In the genomic region with DNA sequence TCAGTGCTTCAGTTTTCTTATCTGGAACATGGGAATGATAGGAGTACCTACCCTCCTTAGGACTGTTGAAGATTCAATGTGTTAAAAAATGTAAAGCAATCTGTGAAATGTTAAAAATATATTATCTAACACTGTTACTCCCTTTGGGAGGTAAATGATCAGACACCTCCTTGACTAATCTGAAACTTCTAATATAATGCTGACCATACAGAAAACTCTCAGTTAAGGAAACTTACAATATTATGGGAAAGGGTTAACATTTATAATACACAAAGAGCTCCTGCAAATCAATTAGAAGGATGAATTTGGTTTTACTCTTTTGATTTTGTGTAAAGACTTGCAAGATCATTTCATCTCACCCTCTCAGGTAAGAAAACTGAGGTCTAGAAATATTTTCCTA, we compare ENCODE assay signal across 18 cellular contexts. TPM values are rescaled to one million over a fixed set of nuclear protein-coding genes. Genes with fewer than 3 reads are reported as not detected.
DNase-seq lines count a peak whose midpoint lies in the region; ATAC-seq, FAIRE-seq and TF ChIP-seq lines count a peak whose summit lies in the region.
"Had no signal": no experiment of that assay in that cellular context is flagged by ENCODE, and none has a peak within 500 bp of the region (broad histone marks: within the 10 kb centered on the region; RNA-seq: fewer than 3 reads in every experiment).

No MANE protein-coding gene starts in this region.

- H3K79me2 ChIP-seq in HepG2 (ENCODE audit: insufficient read depth, low read length): peaks cover 4% of the 10 kb centered on the region

- no peak overlapping the region for H2AFZ ChIP-seq in HepG2 (ENCODE audit: low read length)

- BruUV-seq in HepG2 (replicated peaks; lab: Mats Ljungman, UMichigan): no TSS peak

- ATAC-seq in HepG2 (no peak), psoas muscle (no peak), HG03521 (IDR thresholded peaks at IDR 0.05; ENCODE audit: unreplicated experiment) (no peak)

- no peak for FAIRE-seq in HepG2 (lab: Jason Lieb, UNC)
- FAIRE-seq: A204.1 had no signal

- H3K27ac ChIP-seq in HepG2 (ENCODE audit: extremely low read length, insufficient read depth, low read length): no peak overlapping the region
- peak overlapping the region; percentile 90 for H3K27ac ChIP-seq in psoas muscle
- H3K27ac ChIP-seq: C4-2B had no signal

- TF ChIP-seq RAD21 in HepG2 (CRISPR knock-in tag; IDR thresholded peaks at IDR 0.05): no peak

- peaks cover 9% of the 10 kb centered on the region for H3K27me3 ChIP-seq in adipocyte (replicated peaks; ENCODE audit: control insufficient read depth, insufficient read depth, low read length)
- H3K27me3 ChIP-seq in HepG2 (ENCODE audit: control insufficient read depth in 1 of 2, insufficient read depth in 2 of 2, low read length in 2 of 2): no peaks in the 10 kb centered on the region; a peak in 1 of 5 replicates
- H3K27me3 ChIP-seq in psoas muscle (ENCODE audit: insufficient read depth in 3 of 3, low read length in 2 of 3): no peaks in the 10 kb centered on the region

- H3K4me3 ChIP-seq in adipocyte (ENCODE audit: low read length) (peak overlapping the region; percentile 81), HepG2 (replicated peaks in 1 of 3; ENCODE audit: insufficient read depth in 1 of 3, low read depth in 2 of 3, low read length in 3 of 3) (no peak overlapping the region), psoas muscle (peak overlapping the region; percentile 15)

- H3K4me1 ChIP-seq in adipocyte (ENCODE audit: control insufficient read depth, insufficient read depth, low read length) (no peaks in the 10 kb centered on the region), HepG2 (ENCODE audit: insufficient read depth, low read length) (peaks cover 64% of the 10 kb centered on the region), psoas muscle (no peaks in the 10 kb centered on the region)

- H3K36me3 ChIP-seq in adipocyte (ENCODE audit: control insufficient read depth, insufficient read depth, low read length, severe bottlenecking) (no peaks in the 10 kb centered on the region), HepG2 (replicated peaks in 1 of 2; ENCODE audit: control insufficient read depth in 1 of 2, insufficient read depth in 2 of 2, low read length in 2 of 2) (no peaks in the 10 kb centered on the region), psoas muscle (ENCODE audit: insufficient read depth in 1 of 2, low read depth in 1 of 2) (no peaks in the 10 kb centered on the region)

- peaks cover 3% of the 10 kb centered on the region for H3K9me3 ChIP-seq in adipocyte (ENCODE audit: control insufficient read depth, low read length)
- H3K9me3 ChIP-seq in HepG2 (ENCODE audit: low read length): no peaks in the 10 kb centered on the region
- no peaks in the 10 kb centered on the region for H3K9me3 ChIP-seq in psoas muscle

- H3K4me2 ChIP-seq in HepG2 (ENCODE audit: low read depth, low read length): no peak overlapping the region

- no peak for TF ChIP-seq POLR2A in HepG2 (IDR thresholded peaks at IDR 0.05; ENCODE audit: insufficient read depth in 1 of 2, low read depth in 2 of 2, low read length in 2 of 2)

- no peak for TF ChIP-seq CTCF in HepG2 (CRISPR knock-in tag; IDR thresholded peaks at IDR 0.05)
- TF ChIP-seq CTCF in psoas muscle (IDR thresholded peaks at IDR 0.05): no peak

- POLR2A ChIA-PET in HepG2 (lab: Yijun Ruan, JAX): interaction anchor here (1.0 to 2.1 kb wide), 2 partner anchors 12 to 16 kb away, joined by 3 to 16 read pairs; no protein-coding TSS in a partner anchor

- H4K20me1 ChIP-seq in HepG2 (ENCODE audit: insufficient read depth, low read length): no peaks in the 10 kb centered on the region

- H3K9ac ChIP-seq in adipocyte (ENCODE audit: low read length) (peak overlapping the region; percentile 77), HepG2 (ENCODE audit: insufficient read depth, low read depth, low read length) (no peak overlapping the region)

- CTCF ChIA-PET in HepG2 (lab: Yijun Ruan, JAX; ENCODE audit: low intra/inter-chr PET ratio, low total read pairs): no interaction called here

- intact Hi-C loops in HepG2 (cut with micrococcal nuclease; ENCODE audit: unreplicated experiment): loop anchor here (2.0 kb wide), 1 partner anchor 75 kb away; the partner anchor contains the start of gene TRO
- intact Hi-C loops in psoas muscle (cut with DNase I): loop anchor here in 1 of 2 donors (10.0 kb wide), 1 partner anchor 1311 kb away; the partner anchor contains the start of gene HUWE1

- in situ Hi-C loops in HepG2 (cut with HindIII; ENCODE audit: extremely low pct_ligation_motif_present, low pct_unique_long_range_greater_than_20kb): no loop called here

- TF ChIP-seq EP300 in HepG2 (IDR thresholded peaks at IDR 0.05; ENCODE audit: low read depth in 2 of 2, low read length in 2 of 2): no peak
- TF ChIP-seq EP300 in HepG2 (CRISPR knock-in tag; IDR thresholded peaks at IDR 0.05; ENCODE audit: borderline replicate concordance): no peak

- DNase-seq in adipocyte (ENCODE audit: low read depth) (no peak), HepG2 (ENCODE audit: low spot score) (no peak), psoas muscle (no peak), iPS-NIHi7 (ENCODE audit: extremely low spot score) (no peak)
- no peak for DNase-seq in activated CD4-positive, alpha-beta T cell treated with anti-CD3 and anti-CD28 coated beads for 1 hour
- DNase-seq in activated T-cell treated with anti-CD3 and anti-CD28 coated beads, Interleukin-2, amount 50 U/mL, for 1 hour: no peak
- DNase-seq: AML-193; CD4-positive, alpha-beta T cell; DMS153; DMS79; GDM1; GOT3; H7 had no signal

RNA-seq across cellular contexts. Expression of gene PFKFB1, which starts 1.6 kb away (rescaled TPM):
- total RNA-seq in HepG2 (2016; rRNA removed; fragmentation: Illumina TruSeq; extraction: Trizol) (1.5 and 1.7 TPM in 2 replicates), psoas muscle (10 to 100 TPM; 10.3 to 21.8 (median 21.3) TPM)
- total RNA-seq in HepG2 (2016; cell fraction: cytosol; rRNA removed; fragmentation: Illumina TruSeq; extraction: Trizol; ENCODE audit: low read depth): 1.3 and 1.7 TPM in 2 replicates
- total RNA-seq in HepG2 (2016; cell fraction: insoluble cytoplasmic fraction; rRNA removed; fragmentation: Illumina TruSeq; extraction: Trizol): 1.5 and 1.6 TPM in 2 replicates
- total RNA-seq in HepG2 (2016; cell fraction: membrane; rRNA removed; fragmentation: Illumina TruSeq; extraction: Trizol): 1.1 and 1.4 TPM in 2 replicates
- total RNA-seq in HepG2 (2016; cell fraction: nucleus; rRNA removed; fragmentation: Illumina TruSeq; extraction: Trizol): 2.6 and 3.1 TPM in 2 replicates
- polyA plus RNA-seq in HepG2 (2011; rRNA removed) (2.9 and 3.8 TPM in 2 replicates), psoas muscle (10 to 100 TPM in 1 of 3 donors, 1 to 10 TPM in 2; 1.4 to 15.9 (median 7.5) TPM)
- 1.3 and 2.3 TPM in 2 replicates for polyA plus RNA-seq in HepG2 (2011; cell fraction: cytosol; rRNA removed)
- 5.8 and 10.5 TPM in 2 replicates for polyA plus RNA-seq in HepG2 (2011; cell fraction: nucleus; rRNA removed)
- 1.7 and 3.6 TPM in 2 replicates for polyA plus RNA-seq in HepG2 (2012)
- polyA plus RNA-seq in HepG2 (2016; cell fraction: cytosol; fragmentation: Illumina TruSeq; extraction: Trizol; ENCODE audit: low read depth): 0.21 TPM in 1 of 2 replicates, not detected in the other
- 1.5 and 1.6 TPM in 2 replicates for polyA plus RNA-seq in HepG2 (2016; cell fraction: insoluble cytoplasmic fraction; fragmentation: Illumina TruSeq; extraction: Trizol; ENCODE audit: low read depth)
- 0.22 and 0.62 TPM in 2 replicates for polyA plus RNA-seq in HepG2 (2016; cell fraction: membrane; fragmentation: Illumina TruSeq; extraction: Trizol; ENCODE audit: low read depth)
- polyA plus RNA-seq in HepG2 (2016; cell fraction: nucleus; fragmentation: Illumina TruSeq; extraction: Trizol; ENCODE audit: insufficient read depth, low read depth): 6.1 and 6.2 TPM in 2 replicates
- polyA minus RNA-seq in HepG2 (2011; rRNA and poly(A)+ RNA removed; ENCODE audit: low replicate concordance): 2.2 TPM in 1 of 2 replicates, not detected in the other
- polyA minus RNA-seq in HepG2 (2011; cell fraction: cytosol; rRNA and poly(A)+ RNA removed): 0.70 and 1.7 TPM in 2 replicates
- 4.2 and 6.3 TPM in 2 replicates for polyA minus RNA-seq in HepG2 (2011; cell fraction: nucleus; rRNA and poly(A)+ RNA removed)
- total RNA-seq: Daoy had no signal

RNA-seq across cellular contexts. Expression of gene APEX2, which starts 4.5 kb away (rescaled TPM):
- total RNA-seq in HepG2 (2016; rRNA removed; fragmentation: Illumina TruSeq; extraction: Trizol): 12.7 and 16.2 TPM in 2 replicates
- total RNA-seq in HepG2 (2016; cell fraction: cytosol; rRNA removed; fragmentation: Illumina TruSeq; extraction: Trizol; ENCODE audit: low read depth): 1.4 and 1.9 TPM in 2 replicates
- 13.0 and 15.4 TPM in 2 replicates for total RNA-seq in HepG2 (2016; cell fraction: insoluble cytoplasmic fraction; rRNA removed; fragmentation: Illumina TruSeq; extraction: Trizol)
- total RNA-seq in HepG2 (2016; cell fraction: membrane; rRNA removed; fragmentation: Illumina TruSeq; extraction: Trizol): 4.6 and 6.1 TPM in 2 replicates
- 6.2 and 8.3 TPM in 2 replicates for total RNA-seq in HepG2 (2016; cell fraction: nucleus; rRNA removed; fragmentation: Illumina TruSeq; extraction: Trizol)
- 14.6 and 17.8 TPM in 2 replicates for polyA plus RNA-seq in HepG2 (2011; rRNA removed)
- polyA plus RNA-seq in HepG2 (2011; cell fraction: cytosol; rRNA removed): 16.0 and 18.7 TPM in 2 replicates
- 10.1 and 11.9 TPM in 2 replicates for polyA plus RNA-seq in HepG2 (2011; cell fraction: nucleus; rRNA removed)
- polyA plus RNA-seq in HepG2 (2012): 5.0 and 5.1 TPM in 2 replicates
- 1.7 TPM in 2 replicates for polyA plus RNA-seq in HepG2 (2016; cell fraction: cytosol; fragmentation: Illumina TruSeq; extraction: Trizol; ENCODE audit: low read depth)
- 19.5 and 21.2 TPM in 2 replicates for polyA plus RNA-seq in HepG2 (2016; cell fraction: insoluble cytoplasmic fraction; fragmentation: Illumina TruSeq; extraction: Trizol; ENCODE audit: low read depth)
- 4.1 and 4.3 TPM in 2 replicates for polyA plus RNA-seq in HepG2 (2016; cell fraction: membrane; fragmentation: Illumina TruSeq; extraction: Trizol; ENCODE audit: low read depth)
- polyA plus RNA-seq in HepG2 (2016; cell fraction: nucleus; fragmentation: Illumina TruSeq; extraction: Trizol; ENCODE audit: insufficient read depth, low read depth): 12.6 and 12.8 TPM in 2 replicates
- 23.2 and 111 TPM in 2 replicates for polyA minus RNA-seq in HepG2 (2011; rRNA and poly(A)+ RNA removed; ENCODE audit: low replicate concordance)
- 7.2 and 11.3 TPM in 2 replicates for polyA minus RNA-seq in HepG2 (2011; cell fraction: cytosol; rRNA and poly(A)+ RNA removed)
- polyA minus RNA-seq in HepG2 (2011; cell fraction: nucleus; rRNA and poly(A)+ RNA removed): 6.3 and 8.0 TPM in 2 replicates
- total RNA-seq in psoas muscle: 10 to 100 TPM in 2 of 4 donors, 1 to 10 TPM in 2; 6.9 to 14.9 (median 10.0) TPM
- 10 to 100 TPM in 2 of 3 donors, 1 to 10 TPM in 1; 6.7 to 15.1 (median 10.9) TPM for polyA plus RNA-seq in psoas muscle

RNA-seq across cellular contexts. Expression of gene ALAS2, which starts 35.2 kb away (rescaled TPM):
- total RNA-seq in HepG2 (2016; rRNA removed; fragmentation: Illumina TruSeq; extraction: Trizol) (not detected in 2 replicates), psoas muscle (1 to 10 TPM in 2 of 4 donors, under 1 TPM in 1, not detected in 1; 0.62 to 8.1 (median 6.0) TPM)
- not detected in 2 replicates for total RNA-seq in HepG2 (2016; cell fraction: cytosol; rRNA removed; fragmentation: Illumina TruSeq; extraction: Trizol; ENCODE audit: low read depth)
- not detected in 2 replicates for total RNA-seq in HepG2 (2016; cell fraction: insoluble cytoplasmic fraction; rRNA removed; fragmentation: Illumina TruSeq; extraction: Trizol)
- not detected in 2 replicates for total RNA-seq in HepG2 (2016; cell fraction: membrane; rRNA removed; fragmentation: Illumina TruSeq; extraction: Trizol)
- total RNA-seq in HepG2 (2016; cell fraction: nucleus; rRNA removed; fragmentation: Illumina TruSeq; extraction: Trizol): not detected in 2 replicates
- polyA plus RNA-seq in HepG2 (2011; rRNA removed) (not detected in 2 replicates), psoas muscle (under 1 TPM in 1 of 3 donors, not detected in 2; 0.03 TPM)
- not detected in 2 replicates for polyA plus RNA-seq in HepG2 (2011; cell fraction: cytosol; rRNA removed)
- polyA plus RNA-seq in HepG2 (2011; cell fraction: nucleus; rRNA removed): not detected in 2 replicates
- not detected in 2 replicates for polyA plus RNA-seq in HepG2 (2012)
- not detected in 2 replicates for polyA plus RNA-seq in HepG2 (2016; cell fraction: cytosol; fragmentation: Illumina TruSeq; extraction: Trizol; ENCODE audit: low read depth)
- not detected in 2 replicates for polyA plus RNA-seq in HepG2 (2016; cell fraction: insoluble cytoplasmic fraction; fragmentation: Illumina TruSeq; extraction: Trizol; ENCODE audit: low read depth)
- not detected in 2 replicates for polyA plus RNA-seq in HepG2 (2016; cell fraction: membrane; fragmentation: Illumina TruSeq; extraction: Trizol; ENCODE audit: low read depth)
- not detected in 2 replicates for polyA plus RNA-seq in HepG2 (2016; cell fraction: nucleus; fragmentation: Illumina TruSeq; extraction: Trizol; ENCODE audit: insufficient read depth, low read depth)
- 0.23 TPM in 1 of 2 replicates, not detected in the other for polyA minus RNA-seq in HepG2 (2011; rRNA and poly(A)+ RNA removed; ENCODE audit: low replicate concordance)
- not detected in 2 replicates for polyA minus RNA-seq in HepG2 (2011; cell fraction: cytosol; rRNA and poly(A)+ RNA removed)
- polyA minus RNA-seq in HepG2 (2011; cell fraction: nucleus; rRNA and poly(A)+ RNA removed): not detected in 2 replicates
- total RNA-seq: CD4-positive, alpha-beta T cell; Daoy; H7 had no signal
- polyA plus RNA-seq: BJ had no signal

Comparison
In these comparisons a context has a peak if more than half of its experiments do, and no peak if none do; other contexts are left out.
1. H3K4me3 ChIP-seq: peak in adipocyte (single experiment) and psoas muscle (single experiment); none in HepG2 (0 of 3).